8 cellular contexts compared by ENCODE assay signal in the genomic region with DNA sequence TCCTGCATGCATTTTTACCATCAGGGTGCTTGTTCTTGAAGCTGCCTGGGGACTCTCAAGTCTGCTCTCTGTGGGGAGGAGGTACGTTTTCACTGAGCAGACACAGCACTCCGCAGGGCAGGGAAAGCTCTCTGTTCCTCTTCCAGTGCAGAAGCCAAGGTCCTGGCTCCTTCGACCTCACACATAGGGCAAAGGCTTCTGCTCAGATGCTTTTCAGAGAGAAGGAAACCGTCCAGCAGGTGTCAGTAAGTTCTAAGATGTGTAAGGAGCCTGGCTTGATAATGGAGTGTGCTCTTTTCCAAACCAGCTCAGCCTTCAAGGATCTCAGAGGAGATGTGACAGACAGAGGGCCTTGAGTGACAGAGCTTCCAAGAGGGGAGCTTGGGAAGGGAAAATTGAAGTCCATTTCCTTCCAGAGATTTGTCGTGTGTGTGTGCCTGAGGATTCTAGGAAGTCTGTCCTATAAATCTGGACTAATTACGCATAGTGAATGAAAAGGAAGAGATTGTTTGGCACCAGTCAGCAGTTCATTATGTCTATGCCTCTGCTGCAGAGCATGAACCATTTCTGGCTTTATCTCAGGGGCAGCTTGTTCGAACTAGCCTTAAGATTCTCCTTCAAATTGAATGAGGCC.
A peak's percentile ranks its signal among the peaks of the same experiment; 100 is the strongest.
DNase-seq lines count a peak whose midpoint lies in the region; ATAC-seq, FAIRE-seq and TF ChIP-seq lines count a peak whose summit lies in the region.

No MANE protein-coding gene starts in this region.

- no peak overlapping the region for H2AFZ ChIP-seq in K562 (ENCODE audit: low read depth, low read length)

- FAIRE-seq in K562 (lab: Jason Lieb, UNC), result peak; percentile 86
- FAIRE-seq in kidney (lab: Jason Lieb, UNC), result no peak
- no peak for FAIRE-seq in urothelium cell line (lab: Jason Lieb, UNC)

- CTCF ChIA-PET in K562 (lab: Yijun Ruan, JAX; ENCODE audit: low intra/inter-chr PET ratio), result interaction anchor here (0.7 to 1.9 kb wide), 6 partner anchors 10 to 719 kb away, joined by 3 to 7 read pairs (median 4); no protein-coding TSS in a partner anchor

- intact Hi-C loops in K562 (cut with micrococcal nuclease) (loop anchor here (2.0 to 10.0 kb wide), 5 partner anchors 144 to 1080 kb away; no protein-coding TSS in a partner anchor), kidney (cut with DNase I) (no loop called here), natural killer cell (cut with micrococcal nuclease) (no loop called here)

- peak; percentile 88 to 91 for TF ChIP-seq RAD21 in K562 (CRISPR knock-in tag; conservative IDR thresholded peaks at IDR 0.05 in 1 of 2, IDR thresholded peaks at IDR 0.05 in 1 of 2)

- ATAC-seq in HG03175 (IDR thresholded peaks at IDR 0.05; ENCODE audit: unreplicated experiment), result peak; percentile 68
- peak; percentile 96 for ATAC-seq in K562
- ATAC-seq in natural killer cell, result no peak

- POLR2A ChIA-PET in K562 (lab: Yijun Ruan, JAX), result interaction anchor here (0.6 to 1.3 kb wide), 6 partner anchors 10 to 735 kb away, joined by 3 to 4 read pairs (median 3); no protein-coding TSS in a partner anchor

- no peaks in the 10 kb centered on the region for H3K4me1 Mint-ChIP-seq in natural killer cell

- peaks cover 5 to 16% of the 10 kb centered on the region in 2 donors for H3K27me3 Mint-ChIP-seq in natural killer cell (ENCODE audit: low read depth in 2 of 2)

- no peaks in the 10 kb centered on the region for H3K9me3 ChIP-seq in K562 (replicated peaks; ENCODE audit: control insufficient read depth, insufficient read depth, low read depth, low read length)
- H3K9me3 ChIP-seq in kidney (ENCODE audit: control insufficient read depth in 1 of 2, low read length in 2 of 2), result no peaks in the 10 kb centered on the region

- no peaks in the 10 kb centered on the region for H3K36me3 ChIP-seq in GM06990 (ENCODE audit: control insufficient read depth, insufficient read depth, low read length)
- H3K36me3 ChIP-seq in K562 (ENCODE audit: control insufficient read depth, insufficient read depth, low read length), result no peaks in the 10 kb centered on the region
- H3K36me3 ChIP-seq in kidney (ENCODE audit: control insufficient read depth in 1 of 2, insufficient read depth in 2 of 2, low read length in 2 of 2), result no peaks in the 10 kb centered on the region

- H3K4me2 ChIP-seq in K562 (ENCODE audit: insufficient read depth, low read length), result no peak overlapping the region

- in situ Hi-C loops in K562 (cut with MboI), result loop anchor here (5.0 kb wide), 1 partner anchor 713 kb away; no protein-coding TSS in a partner anchor

- no peak overlapping the region for H3K27ac ChIP-seq in K562 (ENCODE audit: extremely low read depth, low read depth, low read length)
- peak overlapping the region in 1 of 2 donors; percentile 10 for H3K27ac ChIP-seq in kidney (ENCODE audit: low read depth in 2 of 2, low read length in 2 of 2)

- H4K20me1 ChIP-seq in K562 (replicated peaks; ENCODE audit: control insufficient read depth, insufficient read depth, low read length), result no peaks in the 10 kb centered on the region

- H3K9ac ChIP-seq in K562 (ENCODE audit: insufficient read depth in 1 of 2, low read depth in 2 of 2, low read length in 2 of 2) (no peak overlapping the region), kidney (ENCODE audit: low read length in 2 of 2) (no peak overlapping the region)

- TF ChIP-seq EP300 in K562 (IDR thresholded peaks at IDR 0.05; ENCODE audit: low read length), result no peak

- 4% methylated on average over 7 of the region's 7 CpGs for WGBS in K562 (ENCODE audit: insufficient coverage, low coverage, missing lambda C conversion rate)

- no peak for TF ChIP-seq POLR2A in K562 (conservative IDR thresholded peaks at IDR 0.05)

- H3K4me3 ChIP-seq in GM06990 (replicated peaks; ENCODE audit: low read depth, low read length) (no peak overlapping the region), K562 (no peak overlapping the region), kidney (ENCODE audit: low read length in 2 of 2) (no peak overlapping the region)

- no peak overlapping the region for H3K4me3 Mint-ChIP-seq in natural killer cell

- H3K9me3 Mint-ChIP-seq in natural killer cell, result no peaks in the 10 kb centered on the region

- no peaks in the 10 kb centered on the region for H3K27me3 ChIP-seq in GM06990 (replicated peaks; ENCODE audit: control insufficient read depth, insufficient read depth, low read length)
- peaks cover 3 to 7% of the 10 kb centered on the region in 2 experiments; a peak in 3 of 5 replicates for H3K27me3 ChIP-seq in K562 (ENCODE audit: control insufficient read depth in 2 of 2, insufficient read depth in 2 of 2, low read length in 2 of 2)

- H3K4me1 ChIP-seq in K562 (replicated peaks in 1 of 2; ENCODE audit: control insufficient read depth in 2 of 2, insufficient read depth in 2 of 2, low read length in 2 of 2) (no peaks in the 10 kb centered on the region), kidney (ENCODE audit: control insufficient read depth in 1 of 2, insufficient read depth in 1 of 2, low read depth in 1 of 2, low read length in 2 of 2) (peaks cover 14% of the 10 kb centered on the region in 2 donors)

- H3K36me3 Mint-ChIP-seq in natural killer cell, result no peaks in the 10 kb centered on the region

- H3K27ac Mint-ChIP-seq in natural killer cell, result no peak overlapping the region

- TF ChIP-seq CTCF in GM06990 (IDR thresholded peaks at IDR 0.05; ENCODE audit: insufficient read depth, low read length, poor library complexity, severe bottlenecking) (peak; percentile 45), K562 (IDR thresholded peaks at IDR 0.05 in 2 of 3, conservative IDR thresholded peaks at IDR 0.05 in 1 of 3; ENCODE audit: insufficient read depth in 2 of 3, low read depth in 1 of 3, low read length in 3 of 3) (peak; percentile 65 to 85 (median 75)), kidney (IDR thresholded peaks at IDR 0.05; ENCODE audit: borderline replicate concordance, extremely low read depth, insufficient read depth) (peak; percentile 60), natural killer cell (IDR thresholded peaks at IDR 0.05) (no peak)

- no peaks in the 10 kb centered on the region for H3K9me1 ChIP-seq in K562 (ENCODE audit: control insufficient read depth, insufficient read depth, low read length)

- no TSS peak for BruUV-seq in K562 (replicated peaks; lab: Mats Ljungman, UMichigan)

- H3K79me2 ChIP-seq in K562 (ENCODE audit: control insufficient read depth, insufficient read depth, low read length), result no peaks in the 10 kb centered on the region

- peak; percentile 28 for DNase-seq in 8988T
- DNase-seq in GM06990 (ENCODE audit: extremely low read depth, insufficient read length), result peak; percentile 6
- peak; percentile 40 for DNase-seq in NCI-H446 treated with DMSO at 0.1 percent for 48 hours (lab: John Stamatoyannopoulos, UW)
- peak; percentile 24 to 74 (median 43) for DNase-seq in K562 (ENCODE audit: extremely low read depth in 1 of 4, low spot score in 3 of 4)
- DNase-seq in kidney, result no peak
- DNase-seq in urothelium cell line (ENCODE audit: low spot score), result peak; percentile 61
- DNase-seq in natural killer cell, result no peak

TF ChIP-seq in K562, 482 proteins besides CTCF, POLR2A, EP300 and RAD21:
- TF ChIP-seq TBP (optimal IDR thresholded peaks at IDR 0.05; ENCODE audit: low read depth, low read length) (peak; percentile 20), ARID2 (IDR thresholded peaks at IDR 0.05) (peak; percentile 42; the same call in 1 of the 2 replicates), SRSF1 (IDR thresholded peaks at IDR 0.05; ENCODE audit: low read depth, low read length) (no peak), ZNF507 (tag; conservative IDR thresholded peaks at IDR 0.05) (no peak), SMC3 (conservative IDR thresholded peaks at IDR 0.05; ENCODE audit: insufficient read depth, low read depth, low read length) (peak; percentile 85)
- TF ChIP-seq, protein P1, sequence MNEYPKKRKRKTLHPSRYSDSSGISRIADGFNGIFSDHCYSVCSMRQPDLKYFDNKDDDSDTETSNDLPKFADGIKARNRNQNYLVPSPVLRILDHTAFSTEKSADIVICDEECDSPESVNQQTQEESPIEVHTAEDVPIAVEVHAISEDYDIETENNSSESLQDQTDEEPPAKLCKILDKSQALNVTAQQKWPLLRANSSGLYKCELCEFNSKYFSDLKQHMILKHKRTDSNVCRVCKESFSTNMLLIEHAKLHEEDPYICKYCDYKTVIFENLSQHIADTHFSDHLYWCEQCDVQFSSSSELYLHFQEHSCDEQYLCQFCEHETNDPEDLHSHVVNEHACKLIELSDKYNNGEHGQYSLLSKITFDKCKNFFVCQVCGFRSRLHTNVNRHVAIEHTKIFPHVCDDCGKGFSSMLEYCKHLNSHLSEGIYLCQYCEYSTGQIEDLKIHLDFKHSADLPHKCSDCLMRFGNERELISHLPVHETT (CRISPR knock-in tag; conservative IDR thresholded peaks at IDR 0.05 in 1 of 2, IDR thresholded peaks at IDR 0.05 in 1 of 2), result 0 out of 4 replicates have a peak, but pooled peaks of 1 of the 2 experiments have one; percentile 18
- TF ChIP-seq, protein P2, sequence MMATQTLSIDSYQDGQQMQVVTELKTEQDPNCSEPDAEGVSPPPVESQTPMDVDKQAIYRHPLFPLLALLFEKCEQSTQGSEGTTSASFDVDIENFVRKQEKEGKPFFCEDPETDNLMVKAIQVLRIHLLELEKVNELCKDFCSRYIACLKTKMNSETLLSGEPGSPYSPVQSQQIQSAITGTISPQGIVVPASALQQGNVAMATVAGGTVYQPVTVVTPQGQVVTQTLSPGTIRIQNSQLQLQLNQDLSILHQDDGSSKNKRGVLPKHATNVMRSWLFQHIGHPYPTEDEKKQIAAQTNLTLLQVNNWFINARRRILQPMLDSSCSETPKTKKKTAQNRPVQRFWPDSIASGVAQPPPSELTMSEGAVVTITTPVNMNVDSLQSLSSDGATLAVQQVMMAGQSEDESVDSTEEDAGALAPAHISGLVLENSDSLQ (IDR thresholded peaks at IDR 0.05), result peak; percentile 57
- TF ChIP-seq, protein P3, sequence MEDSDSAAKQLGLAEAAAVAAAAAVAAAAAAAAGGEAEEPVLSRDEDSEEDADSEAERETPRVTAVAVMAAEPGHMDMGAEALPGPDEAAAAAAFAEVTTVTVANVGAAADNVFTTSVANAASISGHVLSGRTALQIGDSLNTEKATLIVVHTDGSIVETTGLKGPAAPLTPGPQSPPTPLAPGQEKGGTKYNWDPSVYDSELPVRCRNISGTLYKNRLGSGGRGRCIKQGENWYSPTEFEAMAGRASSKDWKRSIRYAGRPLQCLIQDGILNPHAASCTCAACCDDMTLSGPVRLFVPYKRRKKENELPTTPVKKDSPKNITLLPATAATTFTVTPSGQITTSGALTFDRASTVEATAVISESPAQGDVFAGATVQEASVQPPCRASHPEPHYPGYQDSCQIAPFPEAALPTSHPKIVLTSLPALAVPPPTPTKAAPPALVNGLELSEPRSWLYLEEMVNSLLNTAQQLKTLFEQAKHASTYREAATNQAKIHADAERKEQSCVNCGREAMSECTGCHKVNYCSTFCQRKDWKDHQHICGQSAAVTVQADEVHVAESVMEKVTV (CRISPR knock-in tag; IDR thresholded peaks at IDR 0.05), result peak; percentile 53; the same call in 1 of the 2 replicates

Comparison
In these comparisons a context has a peak if more than half of its experiments do, and no peak if none do; other contexts are left out.
1. DNase-seq: peak in 8988T (single experiment), GM06990 (single experiment), NCI-H446 treated with DMSO at 0.1 percent for 48 hours (single experiment), K562 (4 of 4) and urothelium cell line (single experiment); none in kidney (single experiment) and natural killer cell (single experiment).
2. ATAC-seq: peak in HG03175 (single experiment) and K562 (single experiment); none in natural killer cell (0 of 3).